19 cellular contexts compared by ENCODE assay signal in genomic region chr16:30397056-30397455, GRCh38. TPM values are rescaled to one million over a fixed set of nuclear protein-coding genes. Genes with fewer than 3 reads are reported as not detected.
DNase-seq lines count a peak whose midpoint lies in the region; ATAC-seq and TF ChIP-seq lines count a peak whose summit lies in the region.
"Had no signal": no experiment of that assay in that cellular context is flagged by ENCODE, and none has a peak within 500 bp of the region (broad histone marks: within the 10 kb centered on the region; RNA-seq: fewer than 3 reads in every experiment).

No MANE protein-coding gene starts in this region.

- H3K9me3 Mint-ChIP-seq in T-helper 1 cell treated with Interleukin-12 subunit alpha and Interleukin-12 subunit beta and Interleukin-4 antibody, amounts not matched to agents 30 μg/mL and 1 μg/mL, for 36 hours, result no peaks in the 10 kb centered on the region
- no peaks in the 10 kb centered on the region for H3K9me3 Mint-ChIP-seq in activated T-helper 2 cell treated with anti-CD3 and anti-CD28 coated beads, Interferon-gamma antibody, Interleukin-2, Interleukin-4, amounts not matched to agents 10 μg/mL and 5 μg/mL and 100 μg/mL, durations not matched to agents 14 hours and 24 hours and 36 hours
- H3K9me3 Mint-ChIP-seq in nephron progenitor cell, result no peaks in the 10 kb centered on the region

- DNase-seq in T-helper 1 cell, result no peak
- DNase-seq in LNCaP clone FGC (ENCODE audit: low read depth), result no peak
- no peak for DNase-seq in activated T-helper 2 cell treated with anti-CD3 and anti-CD28 coated beads, Interferon-gamma antibody, Interleukin-2, Interleukin-4, amounts not matched to agents 10 μg/mL and 5 μg/mL and 100 μg/mL, durations not matched to agents 14 hours and 24 hours and 36 hours (ENCODE audit: low spot score)
- DNase-seq in nephron progenitor cell, result no peak
- DNase-seq in SK-N-DZ (ENCODE audit: low spot score), result no peak
- DNase-seq: effector CD4-positive, alpha-beta T cell; NCI-H1436; NCI-H748 treated with DMSO at 0.1 percent for 48 hours; nucleus accumbens; SIG-M5 had no signal

- H3K4me3 Mint-ChIP-seq in T-helper 1 cell treated with Interleukin-12 subunit alpha and Interleukin-12 subunit beta and Interleukin-4 antibody, amounts not matched to agents 30 μg/mL and 1 μg/mL, for 36 hours, result peak overlapping the region; percentile 90
- peak overlapping the region; percentile 87 for H3K4me3 Mint-ChIP-seq in activated T-helper 2 cell treated with anti-CD3 and anti-CD28 coated beads, Interferon-gamma antibody, Interleukin-2, Interleukin-4, amounts not matched to agents 10 μg/mL and 5 μg/mL and 100 μg/mL, durations not matched to agents 14 hours and 24 hours and 36 hours (ENCODE audit: low read depth)
- peak overlapping the region; percentile 93 for H3K4me3 Mint-ChIP-seq in nephron progenitor cell

- ATAC-seq in HG02885 (IDR thresholded peaks at IDR 0.05; ENCODE audit: poor library complexity, unreplicated experiment) (no peak), GM18858 (IDR thresholded peaks at IDR 0.05; ENCODE audit: unreplicated experiment) (no peak)
- ATAC-seq: GM12878 had no signal

- peaks cover 14% of the 10 kb centered on the region for H3K36me3 Mint-ChIP-seq in T-helper 1 cell treated with Interleukin-12 subunit alpha and Interleukin-12 subunit beta and Interleukin-4 antibody, amounts not matched to agents 30 μg/mL and 1 μg/mL, for 36 hours (ENCODE audit: low read depth)
- peaks cover 28% of the 10 kb centered on the region for H3K36me3 Mint-ChIP-seq in activated T-helper 2 cell treated with anti-CD3 and anti-CD28 coated beads, Interferon-gamma antibody, Interleukin-2, Interleukin-4, amounts not matched to agents 10 μg/mL and 5 μg/mL and 100 μg/mL, durations not matched to agents 14 hours and 24 hours and 36 hours (ENCODE audit: low read depth)
- peaks cover 6% of the 10 kb centered on the region for H3K36me3 Mint-ChIP-seq in nephron progenitor cell (ENCODE audit: low read depth)

- no peaks in the 10 kb centered on the region for H3K27me3 Mint-ChIP-seq in T-helper 1 cell treated with Interleukin-12 subunit alpha and Interleukin-12 subunit beta and Interleukin-4 antibody, amounts not matched to agents 30 μg/mL and 1 μg/mL, for 36 hours (ENCODE audit: low read depth)
- no peaks in the 10 kb centered on the region for H3K27me3 Mint-ChIP-seq in activated T-helper 2 cell treated with anti-CD3 and anti-CD28 coated beads, Interferon-gamma antibody, Interleukin-2, Interleukin-4, amounts not matched to agents 10 μg/mL and 5 μg/mL and 100 μg/mL, durations not matched to agents 14 hours and 24 hours and 36 hours (ENCODE audit: low read depth)
- H3K27me3 Mint-ChIP-seq in nephron progenitor cell (ENCODE audit: low read depth, poor library complexity), result no peaks in the 10 kb centered on the region

- peak overlapping the region; percentile 60; the same call in 1 of the 2 replicates for H3K4me3 ChIP-seq in LNCaP clone FGC (ENCODE audit: low read depth, low read length)
- H3K4me3 ChIP-seq: GM12878 had no signal

- TF ChIP-seq CTCF in LNCaP clone FGC (IDR thresholded peaks at IDR 0.05; ENCODE audit: control insufficient read depth, extremely low read depth, insufficient read depth) (no peak), nephron progenitor cell (IDR thresholded peaks at IDR 0.05) (no peak)

- peaks cover 35% of the 10 kb centered on the region for H3K4me1 Mint-ChIP-seq in T-helper 1 cell treated with Interleukin-12 subunit alpha and Interleukin-12 subunit beta and Interleukin-4 antibody, amounts not matched to agents 30 μg/mL and 1 μg/mL, for 36 hours (ENCODE audit: low read depth)
- H3K4me1 Mint-ChIP-seq in activated T-helper 2 cell treated with anti-CD3 and anti-CD28 coated beads, Interferon-gamma antibody, Interleukin-2, Interleukin-4, amounts not matched to agents 10 μg/mL and 5 μg/mL and 100 μg/mL, durations not matched to agents 14 hours and 24 hours and 36 hours (ENCODE audit: low read depth), result peaks cover 41% of the 10 kb centered on the region
- H3K4me1 Mint-ChIP-seq in nephron progenitor cell, result peaks cover 58% of the 10 kb centered on the region

- H3K27ac Mint-ChIP-seq in T-helper 1 cell treated with Interleukin-12 subunit alpha and Interleukin-12 subunit beta and Interleukin-4 antibody, amounts not matched to agents 30 μg/mL and 1 μg/mL, for 36 hours, result no peak overlapping the region
- H3K27ac Mint-ChIP-seq in activated T-helper 2 cell treated with anti-CD3 and anti-CD28 coated beads, Interferon-gamma antibody, Interleukin-2, Interleukin-4, amounts not matched to agents 10 μg/mL and 5 μg/mL and 100 μg/mL, durations not matched to agents 14 hours and 24 hours and 36 hours, result no peak overlapping the region
- peak overlapping the region; percentile 77 for H3K27ac Mint-ChIP-seq in nephron progenitor cell

- intact Hi-C loops in activated T-helper 2 cell treated with anti-CD3 and anti-CD28 coated beads, Interferon-gamma antibody, Interleukin-2, Interleukin-4, amounts not matched to agents 10 μg/mL and 5 μg/mL and 100 μg/mL, durations not matched to agents 14 hours and 24 hours and 36 hours (cut with micrococcal nuclease), result no loop called here

RNA-seq across cellular contexts. Expression of gene ZNF48, which starts 1.8 kb away (rescaled TPM):
- total RNA-seq in activated T-helper 2 cell treated with anti-CD3 and anti-CD28 coated beads, Interferon-gamma antibody, Interleukin-2, Interleukin-4, amounts not matched to agents 10 μg/mL and 5 μg/mL and 100 μg/mL, durations not matched to agents 14 hours and 24 hours and 36 hours, result 13.4 TPM in 2 replicates
- polyA plus RNA-seq in SK-N-DZ (2014; cell fraction: cytosol; rRNA removed), result 35.7 and 36.2 TPM in 2 replicates
- 28.7 and 38.1 TPM in 2 replicates for polyA plus RNA-seq in SK-N-DZ (2014; cell fraction: nucleus; rRNA removed)

RNA-seq across cellular contexts. Expression of gene ZNF771, which starts 10.3 kb away (rescaled TPM):
- total RNA-seq in activated T-helper 2 cell treated with anti-CD3 and anti-CD28 coated beads, Interferon-gamma antibody, Interleukin-2, Interleukin-4, amounts not matched to agents 10 μg/mL and 5 μg/mL and 100 μg/mL, durations not matched to agents 14 hours and 24 hours and 36 hours, result 8.3 and 9.3 TPM in 2 replicates
- polyA plus RNA-seq in SK-N-DZ (2014; cell fraction: cytosol; rRNA removed), result 27.7 and 40.1 TPM in 2 replicates
- polyA plus RNA-seq in SK-N-DZ (2014; cell fraction: nucleus; rRNA removed), result 21.8 and 34.0 TPM in 2 replicates

RNA-seq across cellular contexts. Expression of gene SEPTIN1, which starts 14.7 kb away (rescaled TPM):
- 169 and 173 TPM in 2 replicates for total RNA-seq in activated T-helper 2 cell treated with anti-CD3 and anti-CD28 coated beads, Interferon-gamma antibody, Interleukin-2, Interleukin-4, amounts not matched to agents 10 μg/mL and 5 μg/mL and 100 μg/mL, durations not matched to agents 14 hours and 24 hours and 36 hours
- polyA plus RNA-seq in SK-N-DZ (2014; cell fraction: cytosol; rRNA removed), result 2.5 TPM in 1 of 2 replicates, not detected in the other
- polyA plus RNA-seq in SK-N-DZ (2014; cell fraction: nucleus; rRNA removed), result 0.23 and 0.26 TPM in 2 replicates
- total RNA-seq: A172, ascending aorta, frontal cortex had no signal

RNA-seq across cellular contexts. Expression of gene MYL11, which starts 22.5 kb away (rescaled TPM):
- total RNA-seq in activated T-helper 2 cell treated with anti-CD3 and anti-CD28 coated beads, Interferon-gamma antibody, Interleukin-2, Interleukin-4, amounts not matched to agents 10 μg/mL and 5 μg/mL and 100 μg/mL, durations not matched to agents 14 hours and 24 hours and 36 hours, result 3.4 and 4.3 TPM in 2 replicates
- not detected in 2 replicates for polyA plus RNA-seq in SK-N-DZ (2014; cell fraction: cytosol; rRNA removed)
- 1.5 TPM in 1 of 2 replicates, not detected in the other for polyA plus RNA-seq in SK-N-DZ (2014; cell fraction: nucleus; rRNA removed)
- total RNA-seq: A172, ascending aorta, frontal cortex, GM12878, smooth muscle cell, tibial nerve had no signal

RNA-seq across cellular contexts. Expression of gene TBC1D10B, which starts 26.8 kb away (rescaled TPM):
- total RNA-seq in activated T-helper 2 cell treated with anti-CD3 and anti-CD28 coated beads, Interferon-gamma antibody, Interleukin-2, Interleukin-4, amounts not matched to agents 10 μg/mL and 5 μg/mL and 100 μg/mL, durations not matched to agents 14 hours and 24 hours and 36 hours, result 63.4 and 64.4 TPM in 2 replicates
- 32.4 and 36.4 TPM in 2 replicates for polyA plus RNA-seq in SK-N-DZ (2014; cell fraction: cytosol; rRNA removed)
- polyA plus RNA-seq in SK-N-DZ (2014; cell fraction: nucleus; rRNA removed), result 22.7 and 35.0 TPM in 2 replicates
